In the genomic region with DNA sequence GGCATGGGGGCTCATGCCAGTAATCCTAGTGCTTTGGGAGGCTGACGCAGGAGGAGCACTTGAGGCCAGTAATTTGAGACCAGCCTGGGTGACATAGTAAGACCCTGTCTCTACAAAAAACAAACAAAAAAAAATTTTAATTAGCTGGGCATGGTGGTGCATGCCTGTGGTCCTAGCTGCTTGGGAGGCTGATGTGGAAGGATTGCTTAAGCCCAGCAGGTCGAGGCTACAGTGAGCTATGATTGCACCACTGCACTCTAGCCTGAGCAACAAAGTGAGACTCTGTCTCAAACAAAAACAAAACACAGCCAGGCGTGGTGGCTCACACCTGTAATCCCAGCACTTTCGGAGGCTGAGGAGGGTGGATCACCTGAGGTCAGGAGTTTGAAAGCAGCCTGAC, we compare ENCODE assay signal across 7 cellular contexts. TPM values are rescaled to one million over a fixed set of nuclear protein-coding genes. Genes with fewer than 3 reads are reported as not detected.
DNase-seq lines count a peak whose midpoint lies in the region; ATAC-seq, FAIRE-seq and TF ChIP-seq lines count a peak whose summit lies in the region.
"Not testable (repeated sequence)": the region's sequence is repeated elsewhere in the genome, so short reads cannot be mapped to it uniquely, and the experiment has no call there.

No MANE protein-coding gene starts in this region.

- H3K14ac ChIP-seq in trophoblast cell (ENCODE audit: low read length) = not testable (repeated sequence)

- H3K4ac ChIP-seq in trophoblast cell (ENCODE audit: low read depth, low read length) = not testable (repeated sequence)

- POLR2A ChIA-PET in HEK293 (lab: Yijun Ruan, JAX) = not testable (repeated sequence)
- POLR2A ChIA-PET in HepG2 (lab: Yijun Ruan, JAX) = interaction anchor here (2.3 kb wide), 1 partner anchor 12 kb away, joined by 8 read pairs; no protein-coding TSS in a partner anchor

- WGBS in HepG2 (ENCODE audit: low lambda C conversion rate) = 16% methylated on average over 4 of the region's 4 CpGs
- no CpG with 5 or more reads among the region's 4 CpGs for WGBS in trophoblast cell (ENCODE audit: extremely low coverage, insufficient coverage, insufficient read length)

- H3K9me3 Mint-ChIP-seq in osteocyte (ENCODE audit: unreplicated experiment) = not testable (repeated sequence)

- TF ChIP-seq POLR2A in HepG2 (IDR thresholded peaks at IDR 0.05; ENCODE audit: insufficient read depth in 1 of 2, low read depth in 2 of 2, low read length in 2 of 2) = not testable (repeated sequence)

- peaks cover 39% of the 10 kb centered on the region for H3K4me1 Mint-ChIP-seq in osteocyte (ENCODE audit: unreplicated experiment)

- H3K27me3 ChIP-seq in HepG2 (ENCODE audit: control insufficient read depth in 1 of 2, insufficient read depth in 2 of 2, low read length in 2 of 2); trophoblast cell (ENCODE audit: insufficient read depth, low read length): not testable (repeated sequence)

- H2BK5ac ChIP-seq in trophoblast cell (ENCODE audit: low read depth, low read length, poor library complexity) = not testable (repeated sequence)

- intact Hi-C loops in HepG2 (cut with micrococcal nuclease; ENCODE audit: unreplicated experiment) = not testable (repeated sequence)

- DNase-seq in NCI-H2029 (lab: John Stamatoyannopoulos, UW) = peak; percentile 32
- DNase-seq in ecto neural progenitor cell (ENCODE audit: low spot score) = peak; percentile 14
- peak; percentile 49 for DNase-seq in iris pigment epithelial cell (ENCODE audit: low read depth)
- not testable (repeated sequence) for DNase-seq in HepG2 (ENCODE audit: low spot score)
- DNase-seq in osteocyte (ENCODE audit: extremely low spot score, unreplicated experiment) = peak; percentile 15
- DNase-seq in trophoblast cell = peak; percentile 81 to 89

- H4K12ac ChIP-seq in trophoblast cell (ENCODE audit: low read depth, low read length) = not testable (repeated sequence)

- not testable (repeated sequence) for H3K9me3 ChIP-seq in HEK293 (ENCODE audit: control insufficient read depth, insufficient read depth, low read depth, low read length); HepG2 (ENCODE audit: low read length); trophoblast cell (ENCODE audit: insufficient read depth, low read depth, low read length)

- not testable (repeated sequence) for TF ChIP-seq RAD21 in HepG2 (CRISPR knock-in tag; IDR thresholded peaks at IDR 0.05)

- not testable (repeated sequence) for TF ChIP-seq CTCF in HEK293 (tag by site-specific recombination; IDR thresholded peaks at IDR 0.05); HepG2 (CRISPR knock-in tag; IDR thresholded peaks at IDR 0.05); osteocyte (IDR thresholded peaks at IDR 0.05)

- not testable (repeated sequence) for H3K27me3 Mint-ChIP-seq in osteocyte (ENCODE audit: unreplicated experiment)

- not testable (repeated sequence) for H2BK120ac ChIP-seq in trophoblast cell (ENCODE audit: insufficient read depth, low read length, poor library complexity)

- H4K91ac ChIP-seq in trophoblast cell (ENCODE audit: low read depth, low read length) = not testable (repeated sequence)

- H4K8ac ChIP-seq in trophoblast cell (ENCODE audit: low read depth, low read length) = not testable (repeated sequence)

- not testable (repeated sequence) for H3K79me1 ChIP-seq in trophoblast cell (ENCODE audit: low read length)

- CTCF ChIA-PET in HEK293 (lab: Yijun Ruan, JAX); HepG2 (lab: Yijun Ruan, JAX; ENCODE audit: low intra/inter-chr PET ratio, low total read pairs): not testable (repeated sequence)

- not testable (repeated sequence) for H3K27ac Mint-ChIP-seq in osteocyte (ENCODE audit: unreplicated experiment)

- H3K23ac ChIP-seq in trophoblast cell (ENCODE audit: low read length) = not testable (repeated sequence)

- not testable (repeated sequence) for H3K79me2 ChIP-seq in HepG2 (ENCODE audit: insufficient read depth, low read length); trophoblast cell (ENCODE audit: control insufficient read depth, insufficient read depth, low read length, poor library complexity)

- not testable (repeated sequence) for H3K18ac ChIP-seq in trophoblast cell (ENCODE audit: low read length)

- H3K36me3 Mint-ChIP-seq in osteocyte (ENCODE audit: unreplicated experiment) = not testable (repeated sequence)

- peak; percentile 67 for ATAC-seq in HepG2

- TF ChIP-seq EP300 in HepG2 (IDR thresholded peaks at IDR 0.05; ENCODE audit: low read depth in 2 of 2, low read length in 2 of 2); HepG2 (CRISPR knock-in tag; IDR thresholded peaks at IDR 0.05; ENCODE audit: borderline replicate concordance): not testable (repeated sequence)

- not testable (repeated sequence) for FAIRE-seq in HepG2 (lab: Jason Lieb, UNC)

- not testable (repeated sequence) for H2AK5ac ChIP-seq in trophoblast cell (ENCODE audit: low read length)

- not testable (repeated sequence) for H2BK12ac ChIP-seq in trophoblast cell (ENCODE audit: low read length)

- H3K9ac ChIP-seq in HepG2 (ENCODE audit: insufficient read depth, low read depth, low read length); trophoblast cell (ENCODE audit: low read length): not testable (repeated sequence)

- in situ Hi-C loops in HepG2 (cut with HindIII; ENCODE audit: extremely low pct_ligation_motif_present, low pct_unique_long_range_greater_than_20kb) = not testable (repeated sequence)

- BruUV-seq in HepG2 (replicated peaks; lab: Mats Ljungman, UMichigan) = not testable (repeated sequence)

- H3K4me1 ChIP-seq in HEK293 (ENCODE audit: control insufficient read depth, insufficient read depth, low read length); trophoblast cell (ENCODE audit: control insufficient read depth in 1 of 2, insufficient read depth in 2 of 2, low read length in 2 of 2): not testable (repeated sequence)
- H3K4me1 ChIP-seq in HepG2 (ENCODE audit: insufficient read depth, low read length) = peaks cover 64% of the 10 kb centered on the region

- H2AFZ ChIP-seq in HepG2 (ENCODE audit: low read length); trophoblast cell (ENCODE audit: insufficient read depth, low read length, poor library complexity): not testable (repeated sequence)

- H4K20me1 ChIP-seq in HepG2 (ENCODE audit: insufficient read depth, low read length) = not testable (repeated sequence)

- not testable (repeated sequence) for H3K4me2 ChIP-seq in HepG2 (ENCODE audit: low read depth, low read length); trophoblast cell (ENCODE audit: low read length)

- H3K4me3 ChIP-seq in HEK293 (ENCODE audit: low read depth, low read length); HepG2 (replicated peaks in 1 of 3; ENCODE audit: insufficient read depth in 1 of 3, low read depth in 2 of 3, low read length in 3 of 3); trophoblast cell (ENCODE audit: low read depth, low read length): not testable (repeated sequence)

- H3K36me3 ChIP-seq in HEK293 (ENCODE audit: control insufficient read depth in 2 of 2, insufficient read depth in 1 of 2, low read length in 2 of 2); HepG2 (replicated peaks in 1 of 2; ENCODE audit: control insufficient read depth in 1 of 2, insufficient read depth in 2 of 2, low read length in 2 of 2); trophoblast cell (ENCODE audit: control insufficient read depth in 1 of 2, insufficient read depth in 2 of 2, low read length in 2 of 2): not testable (repeated sequence)

- H3K27ac ChIP-seq in HEK293 (ENCODE audit: extremely low read depth, low read depth, low read length); HepG2 (ENCODE audit: extremely low read length, insufficient read depth, low read length); trophoblast cell (ENCODE audit: low read depth, low read length): not testable (repeated sequence)

- H3K4me3 Mint-ChIP-seq in osteocyte (ENCODE audit: unreplicated experiment) = not testable (repeated sequence)

TF ChIP-seq in HEK293, 187 proteins besides CTCF, POLR2A, EP300 and RAD21:
- TF ChIP-seq SETDB1 (IDR thresholded peaks at IDR 0.05; ENCODE audit: insufficient read length, low read length) = peak; percentile 31

TF ChIP-seq in HepG2, 621 proteins besides CTCF, POLR2A, EP300 and RAD21 (continues in another document):
- 0 out of 2 replicates have a peak, but pooled peaks have one; percentile 17 for TF ChIP-seq ZMYM3 (CRISPR knock-in tag; IDR thresholded peaks at IDR 0.05)
- TF ChIP-seq FOSL2 (CRISPR knock-in tag; IDR thresholded peaks at IDR 0.05) = 0 out of 2 replicates have a peak, but pooled peaks have one; percentile 7
- TF ChIP-seq KDM1A (CRISPR knock-in tag; IDR thresholded peaks at IDR 0.05) = 0 out of 2 replicates have a peak, but pooled peaks have one; percentile 12

RNA-seq across cellular contexts. Expression of a gene that starts 9.7 kb away (rescaled TPM):
- total RNA-seq in HepG2 (2016; rRNA removed; fragmentation: Illumina TruSeq; extraction: Trizol) = 6.6 and 8.9 TPM in 2 replicates
- 7.3 and 8.5 TPM in 2 replicates for total RNA-seq in HepG2 (2016; cell fraction: cytosol; rRNA removed; fragmentation: Illumina TruSeq; extraction: Trizol; ENCODE audit: low read depth)
- total RNA-seq in HepG2 (2016; cell fraction: insoluble cytoplasmic fraction; rRNA removed; fragmentation: Illumina TruSeq; extraction: Trizol) = 6.3 and 8.6 TPM in 2 replicates
- total RNA-seq in HepG2 (2016; cell fraction: membrane; rRNA removed; fragmentation: Illumina TruSeq; extraction: Trizol) = 8.6 and 9.8 TPM in 2 replicates
- 8.5 TPM in 2 replicates for total RNA-seq in HepG2 (2016; cell fraction: nucleus; rRNA removed; fragmentation: Illumina TruSeq; extraction: Trizol)
- polyA plus RNA-seq in HepG2 (2011; rRNA removed) = 15.2 and 15.8 TPM in 2 replicates
- 18.1 and 20.5 TPM in 2 replicates for polyA plus RNA-seq in HepG2 (2011; cell fraction: cytosol; rRNA removed)
- polyA plus RNA-seq in HepG2 (2011; cell fraction: nucleus; rRNA removed) = 9.4 and 10.5 TPM in 2 replicates
- polyA plus RNA-seq in HepG2 (2012) = 13.2 and 15.0 TPM in 2 replicates
- 7.0 and 9.1 TPM in 2 replicates for polyA plus RNA-seq in HepG2 (2016; cell fraction: cytosol; fragmentation: Illumina TruSeq; extraction: Trizol; ENCODE audit: low read depth)
- 16.9 and 18.0 TPM in 2 replicates for polyA plus RNA-seq in HepG2 (2016; cell fraction: insoluble cytoplasmic fraction; fragmentation: Illumina TruSeq; extraction: Trizol; ENCODE audit: low read depth)
- polyA plus RNA-seq in HepG2 (2016; cell fraction: membrane; fragmentation: Illumina TruSeq; extraction: Trizol; ENCODE audit: low read depth) = 11.2 and 14.1 TPM in 2 replicates
- 26.6 and 27.7 TPM in 2 replicates for polyA plus RNA-seq in HepG2 (2016; cell fraction: nucleus; fragmentation: Illumina TruSeq; extraction: Trizol; ENCODE audit: insufficient read depth, low read depth)
- polyA minus RNA-seq in HepG2 (2011; rRNA and poly(A)+ RNA removed; ENCODE audit: low replicate concordance) = 18.5 TPM in 1 of 2 replicates, not detected in the other
- 7.0 and 9.0 TPM in 2 replicates for polyA minus RNA-seq in HepG2 (2011; cell fraction: cytosol; rRNA and poly(A)+ RNA removed)
- polyA minus RNA-seq in HepG2 (2011; cell fraction: nucleus; rRNA and poly(A)+ RNA removed) = 3.2 and 4.0 TPM in 2 replicates
- total RNA-seq in osteocyte = 4.3 and 5.1 TPM in 2 replicates
- 2.6 and 3.0 TPM in 2 replicates for polyA plus RNA-seq in trophoblast cell (2013)
